8 cellular contexts compared by ENCODE assay signal in genomic region chr12:93784339-93785086, GRCh38.
A peak's percentile ranks its signal among the peaks of the same experiment; 100 is the strongest.
DNase-seq lines count a peak whose midpoint lies in the region; ATAC-seq and TF ChIP-seq lines count a peak whose summit lies in the region.

No MANE protein-coding gene starts in this region.

- H3K27me3 ChIP-seq in HCT116 (ENCODE audit: insufficient read depth, low read length) = no peaks in the 10 kb centered on the region
- no peaks in the 10 kb centered on the region for H3K27me3 ChIP-seq in tibial artery

- H3K9ac ChIP-seq in HCT116 (ENCODE audit: low read length) = peak overlapping the region; percentile 58

- peak overlapping the region; percentile 88 for H3K27ac ChIP-seq in HCT116 (ENCODE audit: low read depth, low read length)
- H3K27ac ChIP-seq in tibial artery = peak overlapping the region; percentile 51 to 72

- H3K27me3 Mint-ChIP-seq in chondrocyte (ENCODE audit: low read depth) = no peaks in the 10 kb centered on the region

- peak overlapping the region; percentile 68 for H3K4me2 ChIP-seq in HCT116 (ENCODE audit: low read length)

- H2AFZ ChIP-seq in HCT116 (ENCODE audit: low read depth, low read length, poor library complexity, severe bottlenecking) = no peak overlapping the region

- intact Hi-C loops in HCT116 (cut with micrococcal nuclease) = loop anchor here (5.0 to 10.0 kb wide), 2 partner anchors 220 to 318 kb away; no protein-coding TSS in a partner anchor
- intact Hi-C loops in tibial artery (cut with DNase I; ENCODE audit: low total_unique reads) = no loop called here

- peak; percentile 41 for DNase-seq in HCT116 (ENCODE audit: low read depth, low spot score)
- peak; percentile 77 for DNase-seq in SK-MEL-5 (ENCODE audit: low read depth, low spot score)
- no peak for DNase-seq in chondrocyte (ENCODE audit: low spot score)
- peak; percentile 37 for DNase-seq in medulla oblongata (ENCODE audit: extremely low spot score)
- DNase-seq in tibial artery = peak; percentile 76 to 83
- DNase-seq in iPS-NIHi7 (ENCODE audit: extremely low spot score) = no peak
- no peak for DNase-seq in GM13977 (ENCODE audit: low spot score)

- in situ Hi-C loops in SK-MEL-5 (cut with HindIII; ENCODE audit: low pct_unique_long_range_greater_than_20kb, low sequenced_read_pairs) (no loop called here), GM13977 (cut with MboI; ENCODE audit: low pct_unique_long_range_greater_than_20kb, low sequenced_read_pairs, unreplicated experiment) (no loop called here)

- BruUV-seq in HCT116 (replicated peaks; lab: Mats Ljungman, UMichigan) = no TSS peak

- peak overlapping the region in 1 of 2 experiments; percentile 14; a peak in 1 of 4 replicates for H3K4me3 ChIP-seq in HCT116 (replicated peaks in 1 of 2; ENCODE audit: low read depth in 1 of 2, low read length in 2 of 2)
- no peak overlapping the region for H3K4me3 ChIP-seq in tibial artery

- RAD21 ChIA-PET in HCT116 (lab: Charles Lee; ENCODE audit: low non-redundant PET in 1 of 2, low total read pairs in 2 of 2, uncharacterized antibody in 2 of 2, unreplicated experiment in 2 of 2) = interaction anchor here in 1 of 2 experiments (0.6 kb wide), 1 partner anchor 242 kb away, joined by 3 read pairs; no protein-coding TSS in a partner anchor

- ATAC-seq in HCT116 (peak; percentile 51), HG02623 (IDR thresholded peaks at IDR 0.05; ENCODE audit: unreplicated experiment) (no peak)

- CTCF ChIA-PET in HCT116 (lab: Charles Lee) = interaction anchor here (1.2 kb wide), 1 partner anchor 290 kb away, joined by 3 read pairs; no protein-coding TSS in a partner anchor

- peaks cover 42 to 74% of the 10 kb centered on the region in 2 experiments for H3K4me1 ChIP-seq in HCT116 (ENCODE audit: control insufficient read depth in 1 of 2, insufficient read depth in 2 of 2, low read length in 2 of 2)
- H3K4me1 ChIP-seq in tibial artery = peaks cover 0 to 49% (median 25%) of the 10 kb centered on the region in 4 donors

- H3K36me3 ChIP-seq in HCT116 (ENCODE audit: control insufficient read depth in 1 of 2, insufficient read depth in 2 of 2, low read length in 2 of 2) (peaks cover 0 to 6% of the 10 kb centered on the region in 2 experiments; a peak in 1 of 4 replicates), tibial artery (no peaks in the 10 kb centered on the region)

- POLR2A ChIA-PET in HCT116 (lab: Charles Lee) = interaction anchor here (1.2 to 1.4 kb wide), 2 partner anchors 18 to 26 kb away, joined by 3 read pairs; no protein-coding TSS in a partner anchor

- TF ChIP-seq RAD21 in HCT116 (IDR thresholded peaks at IDR 0.05; ENCODE audit: low read depth) = no peak

- TF ChIP-seq CTCF in HCT116 (IDR thresholded peaks at IDR 0.05 in 2 of 3, conservative IDR thresholded peaks at IDR 0.05 in 1 of 3; ENCODE audit: borderline replicate concordance in 1 of 3, insufficient read depth in 1 of 3, low read depth in 2 of 3, low read length in 2 of 3) (no peak), chondrocyte (IDR thresholded peaks at IDR 0.05) (no peak), tibial artery (IDR thresholded peaks at IDR 0.05) (no peak), GM13977 (IDR thresholded peaks at IDR 0.05; ENCODE audit: extremely low read depth, insufficient read depth, missing control alignments) (no peak)

- TF ChIP-seq POLR2A in HCT116 (IDR thresholded peaks at IDR 0.05; ENCODE audit: borderline replicate concordance, extremely low read depth, insufficient read depth, insufficient read length) = no peak

- H3K4me1 Mint-ChIP-seq in chondrocyte (ENCODE audit: low read depth) = peaks cover 66% of the 10 kb centered on the region

- H3K9me2 ChIP-seq in HCT116 (ENCODE audit: insufficient read depth) = no peaks in the 10 kb centered on the region

- H3K4me3 Mint-ChIP-seq in chondrocyte (ENCODE audit: unreplicated experiment) = peak overlapping the region; percentile 8

- no peaks in the 10 kb centered on the region for H3K9me3 ChIP-seq in HCT116 (ENCODE audit: control insufficient read depth in 1 of 2, insufficient read depth in 1 of 2, low read depth in 1 of 2, low read length in 2 of 2)
- H3K9me3 ChIP-seq in tibial artery = no peaks in the 10 kb centered on the region

- no peaks in the 10 kb centered on the region for H3K36me3 Mint-ChIP-seq in chondrocyte (ENCODE audit: low read depth)

- H3K9me3 Mint-ChIP-seq in chondrocyte (ENCODE audit: low read depth) = peaks cover 3% of the 10 kb centered on the region

- no peaks in the 10 kb centered on the region for H4K20me1 ChIP-seq in HCT116 (ENCODE audit: insufficient read depth)

- no peaks in the 10 kb centered on the region for H3K79me2 ChIP-seq in HCT116 (ENCODE audit: insufficient read depth, low read length)

- peak overlapping the region; percentile 94 for H3K27ac Mint-ChIP-seq in chondrocyte (ENCODE audit: unreplicated experiment)

TF ChIP-seq in HCT116, 20 proteins besides CTCF, POLR2A, EP300 and RAD21:
- TF ChIP-seq MAX (IDR thresholded peaks at IDR 0.05) = peak; percentile 91
- TF ChIP-seq SIN3A (IDR thresholded peaks at IDR 0.05; ENCODE audit: low read depth) = peak; percentile 33; the same call in 1 of the 2 replicates
- TF ChIP-seq ZFX (IDR thresholded peaks at IDR 0.05) = no peak

Comparison
In these comparisons a context has a peak if more than half of its experiments do, and no peak if none do; other contexts are left out.
1. DNase-seq: peak in HCT116 (single experiment), SK-MEL-5 (single experiment), medulla oblongata (single experiment) and tibial artery (2 of 2); none in chondrocyte (single experiment), iPS-NIHi7 (single experiment) and GM13977 (single experiment).